Comparison of ENCODE assay signal across 12 cellular contexts in genomic region chr4:6694177-6694901, GRCh38. TPM values are rescaled to one million over a fixed set of nuclear protein-coding genes. Genes with fewer than 3 reads are reported as not detected.
DNase-seq lines count a peak whose midpoint lies in the region; ATAC-seq and FAIRE-seq lines count a peak whose summit lies in the region.
"Had no signal": no experiment of that assay in that cellular context is flagged by ENCODE, and none has a peak within 500 bp of the region (broad histone marks: within the 10 kb centered on the region; RNA-seq: fewer than 3 reads in every experiment).

No MANE protein-coding gene starts in this region.

- peaks cover 0 to 6% (median 0%) of the 10 kb centered on the region in 11 experiments; a peak in 3 of 22 replicates for H3K36me3 ChIP-seq in BLaER1 treated with 17β-estradiol and CSF1 and Interleukin-3, amounts not matched to agents 10 nM and 100 nM
- no peaks in the 10 kb centered on the region for H3K36me3 ChIP-seq in H7 (replicated peaks; ENCODE audit: control insufficient read depth, insufficient read depth, low read length)
- no peaks in the 10 kb centered on the region for H3K36me3 ChIP-seq in mucosa of stomach (ENCODE audit: control insufficient read depth, insufficient read depth, low read length)
- H3K36me3 ChIP-seq: neural progenitor cell had no signal

- peak; percentile 43 for DNase-seq in H7
- no peak for DNase-seq in activated naive CD4-positive, alpha-beta T cell treated with anti-CD3 and anti-CD28 coated beads, Interleukin-2, amount 50 U/mL, for 72 hours (ENCODE audit: low spot score in 2 of 2)
- no peak for DNase-seq in NCI-H524 (lab: John Stamatoyannopoulos, UW)
- DNase-seq in cortex of kidney (lab: John Stamatoyannopoulos, UW) = no peak
- DNase-seq in RCC 7860 (ENCODE audit: low spot score) = no peak
- DNase-seq: DMS153; MM.1S; stimulated activated CD4-positive, alpha-beta T cell treated with anti-CD3 and anti-CD28 coated beads, Interleukin-2, amount 100 ng/mL, for 24 hours had no signal

- H3K4me3 ChIP-seq in BLaER1 treated with 17β-estradiol and CSF1 and Interleukin-3, amounts not matched to agents 10 nM and 100 nM = peak overlapping the region in 3 of 10 experiments; percentile 19 to 52 (median 22); a peak in 3 of 20 replicates
- H3K4me3 ChIP-seq in H7 (ENCODE audit: insufficient read depth, low read depth, low read length) (no peak overlapping the region), mucosa of stomach (ENCODE audit: low read length) (peak overlapping the region; percentile 81)
- H3K4me3 ChIP-seq: neural progenitor cell had no signal

- no peak for FAIRE-seq in RCC 7860 (lab: Jason Lieb, UNC)

- H3K9ac ChIP-seq in BLaER1 treated with 17β-estradiol and CSF1 and Interleukin-3, amounts not matched to agents 10 nM and 100 nM = peak overlapping the region in 10 of 11 experiments; percentile 19 to 57 (median 46); a peak in 17 of 22 replicates
- H3K9ac ChIP-seq in mucosa of stomach (ENCODE audit: low read length) = peak overlapping the region; percentile 99
- H3K9ac ChIP-seq: neural progenitor cell had no signal

- peak in 1 of 2 donors; percentile 7 for ATAC-seq in activated naive CD4-positive, alpha-beta T cell treated with anti-CD3 and anti-CD28 coated beads, Interleukin-2, amount 50 U/mL, for 72 hours
- no peak for ATAC-seq in HG03460 (IDR thresholded peaks at IDR 0.05; ENCODE audit: unreplicated experiment)

- H3K9me3 Mint-ChIP-seq in activated naive CD4-positive, alpha-beta T cell treated with anti-CD3 and anti-CD28 coated beads, Interleukin-2, amount 50 U/mL, for 72 hours = no peaks in the 10 kb centered on the region
- H3K9me3 Mint-ChIP-seq: neural progenitor cell had no signal

- peak overlapping the region; percentile 57 to 94 for H3K27ac Mint-ChIP-seq in activated naive CD4-positive, alpha-beta T cell treated with anti-CD3 and anti-CD28 coated beads, Interleukin-2, amount 50 U/mL, for 72 hours
- H3K27ac Mint-ChIP-seq: neural progenitor cell had no signal

- peak overlapping the region; percentile 32 to 83 (median 73); a peak in 20 of 22 replicates for H3K27ac ChIP-seq in BLaER1 treated with 17β-estradiol and CSF1 and Interleukin-3, amounts not matched to agents 10 nM and 100 nM
- H3K27ac ChIP-seq: neural progenitor cell had no signal

- peaks cover 0 to 10% (median 0%) of the 10 kb centered on the region in 11 experiments; a peak in 4 of 22 replicates for H4K20me1 ChIP-seq in BLaER1 treated with 17β-estradiol and CSF1 and Interleukin-3, amounts not matched to agents 10 nM and 100 nM

- H3K4me1 ChIP-seq in BLaER1 treated with 17β-estradiol and CSF1 and Interleukin-3, amounts not matched to agents 10 nM and 100 nM = peaks cover 71 to 86% (median 83%) of the 10 kb centered on the region in 10 experiments
- H3K4me1 ChIP-seq in mucosa of stomach (ENCODE audit: control insufficient read depth, insufficient read depth, low read length) = peaks cover 42% of the 10 kb centered on the region
- H3K4me1 ChIP-seq: neural progenitor cell had no signal

- H3K9me3 ChIP-seq in BLaER1 treated with 17β-estradiol and CSF1 and Interleukin-3, amounts not matched to agents 10 nM and 100 nM (replicated peaks in 1 of 11) = no peaks in the 10 kb centered on the region
- H3K9me3 ChIP-seq in mucosa of stomach (ENCODE audit: control insufficient read depth, low read length) = no peaks in the 10 kb centered on the region

- H3K4me2 ChIP-seq in BLaER1 treated with 17β-estradiol and CSF1 and Interleukin-3, amounts not matched to agents 10 nM and 100 nM = peak overlapping the region; percentile 73 to 89 (median 82)
- H3K4me2 ChIP-seq: neural progenitor cell had no signal

- no peaks in the 10 kb centered on the region for H3K27me3 ChIP-seq in BLaER1 treated with 17β-estradiol and CSF1 and Interleukin-3, amounts not matched to agents 10 nM and 100 nM
- H3K27me3 ChIP-seq in H7 (ENCODE audit: control insufficient read depth, insufficient read depth, low read length) = no peaks in the 10 kb centered on the region
- no peaks in the 10 kb centered on the region for H3K27me3 ChIP-seq in mucosa of stomach (ENCODE audit: control insufficient read depth, insufficient read depth, low read length)
- H3K27me3 ChIP-seq: neural progenitor cell had no signal

- no peaks in the 10 kb centered on the region for H3K36me3 Mint-ChIP-seq in activated naive CD4-positive, alpha-beta T cell treated with anti-CD3 and anti-CD28 coated beads, Interleukin-2, amount 50 U/mL, for 72 hours

RNA-seq across cellular contexts. Expression of gene S100P, which starts 0.7 kb away (rescaled TPM):
- total RNA-seq in H7 (2014; rRNA removed; shearing (Covaris generic)) = not detected in 2 replicates
- total RNA-seq in activated naive CD4-positive, alpha-beta T cell treated with anti-CD3 and anti-CD28 coated beads, Interleukin-2, amount 50 U/mL, for 72 hours = 1 to 10 TPM in 1 of 2 donors, not detected in 1; 1.7 TPM

RNA-seq across cellular contexts. Expression of gene MRFAP1L1, which starts 15.3 kb away (rescaled TPM):
- 49.0 and 52.5 TPM in 2 replicates for total RNA-seq in H7 (2014; rRNA removed; shearing (Covaris generic))
- 10 to 100 TPM; 23.1 to 40.5 TPM for total RNA-seq in activated naive CD4-positive, alpha-beta T cell treated with anti-CD3 and anti-CD28 coated beads, Interleukin-2, amount 50 U/mL, for 72 hours

RNA-seq across cellular contexts. Expression of gene BLOC1S4, which starts 21.6 kb away (rescaled TPM):
- 35.5 and 39.7 TPM in 2 replicates for total RNA-seq in H7 (2014; rRNA removed; shearing (Covaris generic))
- 10 to 100 TPM in 1 of 2 donors, 1 to 10 TPM in 1; 7.2 to 15.9 TPM for total RNA-seq in activated naive CD4-positive, alpha-beta T cell treated with anti-CD3 and anti-CD28 coated beads, Interleukin-2, amount 50 U/mL, for 72 hours

RNA-seq across cellular contexts. Expression of gene MRFAP1, which starts 53.9 kb away (rescaled TPM):
- total RNA-seq in H7 (2014; rRNA removed; shearing (Covaris generic)) = 82.2 and 83.2 TPM in 2 replicates
- total RNA-seq in activated naive CD4-positive, alpha-beta T cell treated with anti-CD3 and anti-CD28 coated beads, Interleukin-2, amount 50 U/mL, for 72 hours = 100 to 1,000 TPM in 1 of 2 donors, 10 to 100 TPM in 1; 72.7 to 114 TPM
